8 cellular contexts compared by ENCODE assay signal in genomic region chr11:96426356-96427103, GRCh38. TPM values are rescaled to one million over a fixed set of nuclear protein-coding genes. Genes with fewer than 3 reads are reported as not detected.
A peak's percentile ranks its signal among the peaks of the same experiment; 100 is the strongest.
DNase-seq lines count a peak whose midpoint lies in the region; ATAC-seq, FAIRE-seq and TF ChIP-seq lines count a peak whose summit lies in the region.

No MANE protein-coding gene starts in this region.

- no peak overlapping the region for H3K4me3 ChIP-seq in GM12865 (ENCODE audit: low read depth, low read length)

- no peak for ATAC-seq in HG02763 (IDR thresholded peaks at IDR 0.05; ENCODE audit: unreplicated experiment)

- H3K4me1 Mint-ChIP-seq in mesothelial cell of epicardium, result peaks cover 8% of the 10 kb centered on the region

- TF ChIP-seq POLR2A in H54 (IDR thresholded peaks at IDR 0.05; ENCODE audit: low read depth, low read length), result no peak

- H3K9me3 Mint-ChIP-seq in mesothelial cell of epicardium, result peaks cover 7% of the 10 kb centered on the region

- no peaks in the 10 kb centered on the region for H3K36me3 Mint-ChIP-seq in mesothelial cell of epicardium

- H3K4me3 Mint-ChIP-seq in mesothelial cell of epicardium, result peak overlapping the region; percentile 58

- H3K27ac Mint-ChIP-seq in mesothelial cell of epicardium, result no peak overlapping the region

- H3K27me3 Mint-ChIP-seq in mesothelial cell of epicardium (ENCODE audit: low read depth), result no peaks in the 10 kb centered on the region

- DNase-seq in GM12865 (ENCODE audit: low read depth) (peak; percentile 44), HS-5 (ENCODE audit: low read depth) (peak; percentile 48), OCI-M1 (lab: John Stamatoyannopoulos, UW) (peak; percentile 65), mesothelial cell of epicardium (ENCODE audit: low spot score in 2 of 2, unreplicated experiment in 2 of 2) (no peak), H54 (ENCODE audit: insufficient read length, low spot score) (no peak)

- FAIRE-seq in A204.1 (lab: Jason Lieb, UNC) (peak; percentile 97), endometrium (lab: Jason Lieb, UNC) (peak; percentile 92), H54 (lab: Jason Lieb, UNC) (no peak)

- TF ChIP-seq CTCF in GM12865 (IDR thresholded peaks at IDR 0.05; ENCODE audit: insufficient read depth, low read depth, low read length, missing control alignments), result no peak
- TF ChIP-seq CTCF in mesothelial cell of epicardium (IDR thresholded peaks at IDR 0.05; ENCODE audit: unreplicated experiment), result peak; percentile 59

RNA-seq across cellular contexts. Expression of gene JRKL, which starts 36.7 kb away (rescaled TPM):
- total RNA-seq in mesothelial cell of epicardium, result 12.2 to 12.9 TPM (median 12.7 TPM) in 3 replicates

RNA-seq across cellular contexts. Expression of gene CCDC82, which starts 36.8 kb away (rescaled TPM):
- total RNA-seq in mesothelial cell of epicardium, result 25.6 to 27.0 TPM (median 25.8 TPM) in 3 replicates

Comparison
In these comparisons a context has a peak if more than half of its experiments do, and no peak if none do; other contexts are left out.
1. DNase-seq: peak in GM12865 (single experiment), HS-5 (single experiment) and OCI-M1 (single experiment); none in mesothelial cell of epicardium (0 of 2) and H54 (single experiment).